ENCODE assay signal across 24 cellular contexts in the genomic region with DNA sequence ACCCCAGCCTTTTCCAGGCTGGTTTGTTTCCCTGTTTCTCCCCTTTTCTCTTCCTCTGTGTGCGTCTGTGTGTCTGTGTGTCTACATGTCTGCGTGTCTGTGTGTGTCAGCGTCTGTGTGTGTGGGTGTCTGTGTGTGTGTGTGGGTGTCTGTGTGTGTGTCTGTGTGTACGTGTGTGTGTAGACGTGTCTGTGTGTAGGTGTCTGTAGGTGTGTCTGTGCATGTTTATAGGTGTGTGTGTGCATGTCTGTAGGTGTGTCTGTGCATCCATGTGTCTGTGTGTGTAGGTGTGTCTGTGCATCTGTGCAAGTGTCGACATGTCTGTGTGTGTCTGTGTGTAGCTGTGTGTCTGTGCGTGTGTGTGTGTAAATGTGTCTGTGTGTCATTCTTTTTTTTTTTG. TPM values are rescaled to one million over a fixed set of nuclear protein-coding genes. Genes with fewer than 3 reads are reported as not detected.
"Had no signal": no experiment of that assay in that cellular context is flagged by ENCODE, and none has a peak within 500 bp of the region (broad histone marks: within the 10 kb centered on the region; RNA-seq: fewer than 3 reads in every experiment).

No MANE protein-coding gene starts in this region.

- FAIRE-seq: islet of Langerhans had no signal

- H3K36me3 ChIP-seq: breast epithelium, gastrocnemius medialis, heart right ventricle, left ventricle myocardium inferior, tibial nerve had no signal

- H3K9me3 ChIP-seq: breast epithelium, gastrocnemius medialis, heart right ventricle, mucosa of descending colon, tibial nerve had no signal

- DNase-seq: activated CD4-positive, alpha-beta T cell treated with anti-CD3 and anti-CD28 coated beads, Interleukin-2, amount 50 U/mL, for 48 hours; activated CD8-positive, alpha-beta memory T cell treated with anti-CD3 and anti-CD28 coated beads, Interleukin-2, amount 10 ng/mL, durations not matched to agents 7 days and 5 days; activated effector memory CD4-positive, alpha-beta T cell treated with Interleukin-2 at 50 U/mL for 16 hours; activated naive CD8-positive, alpha-beta T cell treated with anti-CD3 and anti-CD28 coated beads for 36 hours; activated T-cell treated with anti-CD3 and anti-CD28 coated beads, Interleukin-2, amount 50 U/mL, for 1 hour; dermis blood vessel endothelial cell; erythroblast; gastrocnemius medialis; heart right ventricle; left ventricle myocardium inferior; naive thymus-derived CD4-positive, alpha-beta T cell; retina; stimulated activated CD4-positive, alpha-beta T cell treated with anti-CD3 and anti-CD28 coated beads, Interleukin-15, amount 100 ng/mL, for 24 hours; stimulated activated CD4-positive, alpha-beta T cell treated with anti-CD3 and anti-CD28 coated beads, Interleukin-4, amount 100 ng/mL, for 24 hours; stimulated activated naive CD4-positive, alpha-beta T cell; substantia nigra; T1000 had no signal

- H3K27ac ChIP-seq: breast epithelium, gastrocnemius medialis, heart right ventricle, left ventricle myocardium inferior, tibial nerve had no signal

- H3K4me1 ChIP-seq: breast epithelium, gastrocnemius medialis had no signal

- ATAC-seq: activated CD8-positive, alpha-beta memory T cell treated with anti-CD3 and anti-CD28 coated beads, Interleukin-2, amount 10 ng/mL, durations not matched to agents 7 days and 5 days; gastrocnemius medialis; heart right ventricle; mucosa of descending colon; naive thymus-derived CD4-positive, alpha-beta T cell had no signal

- H3K4me3 ChIP-seq: breast epithelium, gastrocnemius medialis, heart right ventricle, left ventricle myocardium inferior, mucosa of descending colon, tibial nerve had no signal

- H3K4me3 Mint-ChIP-seq: activated CD8-positive, alpha-beta memory T cell treated with anti-CD3 and anti-CD28 coated beads, Interleukin-2, amount 10 ng/mL, durations not matched to agents 7 days and 5 days; activated naive CD8-positive, alpha-beta T cell treated with anti-CD3 and anti-CD28 coated beads for 36 hours; memory B cell; naive thymus-derived CD4-positive, alpha-beta T cell had no signal

- H3K9me3 Mint-ChIP-seq: activated naive CD8-positive, alpha-beta T cell treated with anti-CD3 and anti-CD28 coated beads for 36 hours; memory B cell had no signal

- H3K27ac Mint-ChIP-seq: activated CD8-positive, alpha-beta memory T cell treated with anti-CD3 and anti-CD28 coated beads, Interleukin-2, amount 10 ng/mL, durations not matched to agents 7 days and 5 days; activated naive CD8-positive, alpha-beta T cell treated with anti-CD3 and anti-CD28 coated beads for 36 hours; memory B cell had no signal

- H3K36me3 Mint-ChIP-seq: activated CD8-positive, alpha-beta memory T cell treated with anti-CD3 and anti-CD28 coated beads, Interleukin-2, amount 10 ng/mL, durations not matched to agents 7 days and 5 days; activated naive CD8-positive, alpha-beta T cell treated with anti-CD3 and anti-CD28 coated beads for 36 hours; naive thymus-derived CD4-positive, alpha-beta T cell had no signal

RNA-seq across cellular contexts. Expression of a gene that starts 3.3 kb away (rescaled TPM):
- total RNA-seq: activated CD8-positive, alpha-beta memory T cell treated with anti-CD3 and anti-CD28 coated beads, Interleukin-2, amount 10 ng/mL, durations not matched to agents 7 days and 5 days; activated naive CD8-positive, alpha-beta T cell treated with anti-CD3 and anti-CD28 coated beads for 36 hours; dermis blood vessel endothelial cell; left ventricle myocardium inferior; tibial nerve had no signal
- polyA plus RNA-seq: aorta; naive thymus-derived CD4-positive, alpha-beta T cell had no signal

RNA-seq across cellular contexts. Expression of a gene that starts 29.5 kb away (rescaled TPM):
- total RNA-seq: cerebellum, gastrocnemius medialis, left ventricle myocardium inferior had no signal

RNA-seq across cellular contexts. Expression of a gene that starts 37.0 kb away (rescaled TPM):
- total RNA-seq: cerebellum had no signal
